17 cellular contexts compared by ENCODE assay signal in genomic region chr13:75779393-75779792, GRCh38.
DNase-seq lines count a peak whose midpoint lies in the region; ATAC-seq and TF ChIP-seq lines count a peak whose summit lies in the region.
"Had no signal": no experiment of that assay in that cellular context is flagged by ENCODE, and none has a peak within 500 bp of the region (broad histone marks: within the 10 kb centered on the region; RNA-seq: fewer than 3 reads in every experiment).

No MANE protein-coding gene starts in this region.

- H3K9me3 Mint-ChIP-seq in Calu3 (ENCODE audit: low read depth, unreplicated experiment) (no peaks in the 10 kb centered on the region), type B pancreatic cell (peaks cover 19% of the 10 kb centered on the region)

- TF ChIP-seq EP300 in neural cell (conservative IDR thresholded peaks at IDR 0.05; ENCODE audit: poor library complexity, severe bottlenecking), result peak; percentile 52

- no peaks in the 10 kb centered on the region for H3K79me2 ChIP-seq in neural cell (replicated peaks; ENCODE audit: insufficient read depth, low read length)

- H3K4me1 Mint-ChIP-seq in Calu3 (ENCODE audit: low read depth, unreplicated experiment) (peaks cover 15% of the 10 kb centered on the region), type B pancreatic cell (ENCODE audit: unreplicated experiment) (peaks cover 4% of the 10 kb centered on the region)
- H3K4me1 Mint-ChIP-seq: B cell; CD8-positive, alpha-beta memory T cell had no signal

- intact Hi-C loops in Calu3 (cut with micrococcal nuclease; ENCODE audit: unreplicated experiment), result no loop called here

- no peaks in the 10 kb centered on the region for H3K27me3 ChIP-seq in neural cell (ENCODE audit: insufficient read depth, low read depth, low read length)
- H3K27me3 ChIP-seq: BLaER1 had no signal

- no peak overlapping the region for H3K27ac ChIP-seq in neural cell (ENCODE audit: low read length)
- H3K27ac ChIP-seq: BLaER1, C4-2B had no signal

- no peaks in the 10 kb centered on the region for H3F3A ChIP-seq in neural cell (ENCODE audit: insufficient read depth, low read length, poor library complexity, severe bottlenecking)

- H3K27me3 Mint-ChIP-seq in Calu3 (ENCODE audit: unreplicated experiment) (no peaks in the 10 kb centered on the region), type B pancreatic cell (no peaks in the 10 kb centered on the region)
- H3K27me3 Mint-ChIP-seq: B cell; CD4-positive, CD25-positive, alpha-beta regulatory T cell; CD8-positive, alpha-beta memory T cell had no signal

- H3K4me3 ChIP-seq in neural cell (ENCODE audit: low read length), result no peak overlapping the region
- H3K4me3 ChIP-seq: BLaER1, GM12878 had no signal

- CTCF ChIA-PET in Calu3 (lab: Charles Lee), result interaction anchor here (0.6 kb wide), 1 partner anchor 353 kb away, joined by 3 read pairs; no protein-coding TSS in a partner anchor

- H3K9me3 ChIP-seq in neural cell (ENCODE audit: low read length), result no peaks in the 10 kb centered on the region

- H2AFZ ChIP-seq in neural cell (ENCODE audit: low read depth, low read length), result no peak overlapping the region

- H3K36me3 Mint-ChIP-seq in Calu3 (ENCODE audit: insufficient read depth, unreplicated experiment), result peaks cover 12% of the 10 kb centered on the region
- peaks cover 36% of the 10 kb centered on the region for H3K36me3 Mint-ChIP-seq in type B pancreatic cell

- TF ChIP-seq CTCF in Calu3 (IDR thresholded peaks at IDR 0.05; ENCODE audit: unreplicated experiment) (no peak), neural cell (IDR thresholded peaks at IDR 0.05; ENCODE audit: poor library complexity, severe bottlenecking) (no peak), type B pancreatic cell (conservative IDR thresholded peaks at IDR 0.05) (no peak)

- H3K27ac Mint-ChIP-seq in Calu3 (ENCODE audit: unreplicated experiment) (peak overlapping the region; percentile 65), type B pancreatic cell (peak overlapping the region; percentile 73)
- H3K27ac Mint-ChIP-seq: B cell; CD4-positive, CD25-positive, alpha-beta regulatory T cell had no signal

- no peak for ATAC-seq in HG03025 (IDR thresholded peaks at IDR 0.05; ENCODE audit: low FRiP score, unreplicated experiment)
- ATAC-seq: GM12878 had no signal

- TF ChIP-seq RAD21 in neural cell (conservative IDR thresholded peaks at IDR 0.05), result no peak

- no TSS peak for BruUV-seq in Calu3 (replicated peaks; lab: Mats Ljungman, UMichigan)

- no peak overlapping the region for H3K9ac ChIP-seq in neural cell (ENCODE audit: low read length)
- H3K9ac ChIP-seq: BLaER1 had no signal

- H3K4me2 ChIP-seq in neural cell (ENCODE audit: low read length), result no peak overlapping the region
- H3K4me2 ChIP-seq: BLaER1 had no signal

- DNase-seq in Calu3 (no peak), type B pancreatic cell (ENCODE audit: extremely low spot score, unreplicated experiment) (no peak), NCI-H1092 treated with DMSO at 0.1 percent for 48 hours (lab: John Stamatoyannopoulos, UW) (no peak), NCI-H526 (lab: John Stamatoyannopoulos, UW) (no peak)
- DNase-seq: CD4-positive, CD25-positive, alpha-beta regulatory T cell; CD8-positive, alpha-beta memory T cell; DMS153; DND-41; GOT3; H7; HCEC 1CT had no signal

- H3K4me3 Mint-ChIP-seq in Calu3 (ENCODE audit: low read depth, unreplicated experiment) (no peak overlapping the region), type B pancreatic cell (no peak overlapping the region)
- H3K4me3 Mint-ChIP-seq: B cell; CD4-positive, CD25-positive, alpha-beta regulatory T cell; CD8-positive, alpha-beta memory T cell had no signal

- no peaks in the 10 kb centered on the region for H3K36me3 ChIP-seq in neural cell (ENCODE audit: insufficient read depth, low read length)
- H3K36me3 ChIP-seq: BLaER1 had no signal

- no peaks in the 10 kb centered on the region for H4K20me1 ChIP-seq in neural cell (ENCODE audit: insufficient read depth)
- H4K20me1 ChIP-seq: BLaER1 had no signal

- no peaks in the 10 kb centered on the region for H3K9me2 ChIP-seq in neural cell (ENCODE audit: insufficient read depth, low read length)

TF ChIP-seq in neural cell, 6 proteins besides CTCF, POLR2A, EP300 and RAD21:
- TF ChIP-seq EZH2 (IDR thresholded peaks at IDR 0.05; ENCODE audit: borderline replicate concordance, insufficient read depth, low read length, poor library complexity, severe bottlenecking) (no peak), REST (IDR thresholded peaks at IDR 0.05; ENCODE audit: borderline replicate concordance) (peak; percentile 73), TAF1 (IDR thresholded peaks at IDR 0.05; ENCODE audit: low read depth) (no peak), MXI1 (conservative IDR thresholded peaks at IDR 0.05; ENCODE audit: poor library complexity, severe bottlenecking) (no peak)
